8 cellular contexts compared by ENCODE assay signal in genomic region chr20:21719592-21720214, GRCh38. TPM values are rescaled to one million over a fixed set of nuclear protein-coding genes. Genes with fewer than 3 reads are reported as not detected.
DNase-seq lines count a peak whose midpoint lies in the region; ATAC-seq and TF ChIP-seq lines count a peak whose summit lies in the region.

No MANE protein-coding gene starts in this region.

- WGBS in stomach, 5 donors, result 5 to 9% (median 6%) methylated on average over 4 of the region's 4 CpGs

- H3K4me3 ChIP-seq in ascending aorta, result no peak overlapping the region
- H3K4me3 ChIP-seq in stomach, result no peak overlapping the region

- no peak overlapping the region for H3K27ac ChIP-seq in ascending aorta
- no peak overlapping the region for H3K27ac ChIP-seq in stomach

- H3K36me3 ChIP-seq in ascending aorta (no peaks in the 10 kb centered on the region), stomach (no peaks in the 10 kb centered on the region)

- no peaks in the 10 kb centered on the region for H3K27me3 ChIP-seq in ascending aorta
- H3K27me3 ChIP-seq in stomach, result peaks cover 0 to 51% (median 23%) of the 10 kb centered on the region in 3 donors

- peak; percentile 16 to 29 for DNase-seq in activated CD4-positive, alpha-beta T cell treated with anti-CD3 and anti-CD28 coated beads for 24 hours (ENCODE audit: low read depth in 2 of 2)
- DNase-seq in activated CD4-positive, alpha-beta T cell treated with anti-CD3 and anti-CD28 coated beads for 1 hour, result no peak
- DNase-seq in NCI-H69 (lab: John Stamatoyannopoulos, UW) (peak; percentile 64), ascending aorta (ENCODE audit: low spot score in 2 of 2) (no peak), kidney glomerular epithelial cell (lab: John Stamatoyannopoulos, UW) (peak; percentile 28), stomach (peak; percentile 51), amniotic stem cell (lab: John Stamatoyannopoulos, UW) (no peak)

- intact Hi-C loops in ascending aorta (cut with DNase I), result loop anchor here (10.0 kb wide), 2 partner anchors 385 to 595 kb away; no protein-coding TSS in a partner anchor
- intact Hi-C loops in stomach (cut with DNase I; ENCODE audit: low total_unique reads), result no loop called here

- no peak for TF ChIP-seq EP300 in stomach (IDR thresholded peaks at IDR 0.05)

- ATAC-seq in HG03565 (IDR thresholded peaks at IDR 0.05; ENCODE audit: unreplicated experiment), result peak; percentile 59

- TF ChIP-seq CTCF in ascending aorta (IDR thresholded peaks at IDR 0.05) (peak; percentile 23 to 66 (median 60)), stomach (IDR thresholded peaks at IDR 0.05) (peak in 4 of 7 experiments; percentile 47 to 85 (median 68))

- no peak for TF ChIP-seq POLR2A in stomach (IDR thresholded peaks at IDR 0.05)

- H3K9me3 ChIP-seq in ascending aorta (no peaks in the 10 kb centered on the region), stomach (no peaks in the 10 kb centered on the region)

- H3K4me1 ChIP-seq in ascending aorta, result no peaks in the 10 kb centered on the region
- H3K4me1 ChIP-seq in stomach, result peaks cover 0 to 1% (median 0%) of the 10 kb centered on the region in 4 donors

RNA-seq across cellular contexts. Expression of gene PAX1, which starts 14.2 kb away (rescaled TPM):
- not detected for total RNA-seq in ascending aorta
- total RNA-seq in stomach, result not detected
- polyA plus RNA-seq in stomach, result not detected

Comparison
In these comparisons a context has a peak if more than half of its experiments do, and no peak if none do; other contexts are left out.
1. DNase-seq: peak in activated CD4-positive, alpha-beta T cell treated with anti-CD3 and anti-CD28 coated beads for 24 hours (2 of 2), NCI-H69 (single experiment), kidney glomerular epithelial cell (single experiment) and stomach (single experiment); none in activated CD4-positive, alpha-beta T cell treated with anti-CD3 and anti-CD28 coated beads for 1 hour (single experiment), ascending aorta (0 of 2) and amniotic stem cell (single experiment).